ENCODE assay signal across 8 cellular contexts in the genomic region with DNA sequence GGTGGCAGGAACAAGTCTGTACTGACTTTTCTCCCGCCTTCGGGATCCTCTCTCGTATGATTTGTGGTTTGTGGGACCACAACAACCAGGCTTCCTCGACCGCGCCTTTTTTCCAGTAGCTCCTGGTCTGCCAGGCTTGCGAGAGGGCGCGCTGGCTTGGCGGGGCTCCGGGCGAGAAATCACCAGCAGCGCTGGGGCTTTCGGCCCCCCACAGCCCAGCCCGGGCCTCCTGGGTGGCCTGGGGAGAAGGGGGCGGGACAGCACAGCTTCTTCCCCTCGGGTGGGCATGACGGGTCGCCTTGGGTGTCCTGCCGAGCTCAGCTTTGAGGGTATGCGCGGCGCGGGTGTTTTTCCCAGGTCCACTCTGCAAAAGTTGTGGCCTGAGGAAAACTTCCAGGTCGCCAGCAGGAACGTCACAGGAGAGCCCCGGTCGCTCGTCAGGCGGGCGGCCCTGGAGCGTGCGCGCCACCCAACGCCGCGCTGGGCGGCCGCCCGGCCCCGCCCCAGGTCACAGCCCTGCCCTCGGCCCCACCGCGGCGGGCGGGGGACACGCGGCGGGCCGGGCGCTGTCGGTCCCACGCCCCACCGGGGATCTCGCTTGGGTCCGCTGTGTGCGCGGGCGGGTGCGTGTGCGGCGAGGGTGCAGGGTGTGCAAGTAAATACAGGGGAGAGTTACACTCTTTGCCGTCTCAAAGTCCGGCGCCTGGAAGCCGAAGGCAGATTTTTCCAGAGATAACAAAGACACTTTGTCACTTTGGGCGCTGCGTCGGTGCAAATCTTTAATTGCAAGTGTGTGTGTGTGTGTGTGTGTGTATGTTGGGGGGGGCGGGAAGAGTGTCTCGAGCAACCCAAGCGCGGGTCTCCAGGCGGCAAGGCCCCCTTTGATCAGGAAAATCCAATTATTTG. TPM values are rescaled to one million over a fixed set of nuclear protein-coding genes. Genes with fewer than 3 reads are reported as not detected.
DNase-seq lines count a peak whose midpoint lies in the region; ATAC-seq and TF ChIP-seq lines count a peak whose summit lies in the region.

No MANE protein-coding gene starts in this region.

- DNase-seq in AG08395 (ENCODE audit: low spot score) (peak; percentile 20), GM23248 (peak; percentile 22), nephron progenitor cell (peak; percentile 65), putamen (ENCODE audit: low spot score) (no peak)
- no peak for DNase-seq in central memory CD4-positive, alpha-beta T cell

- no peak overlapping the region for H3K9ac ChIP-seq in GM23248

- ATAC-seq in GM18517 (IDR thresholded peaks at IDR 0.05; ENCODE audit: unreplicated experiment) = no peak

- H3K9me3 ChIP-seq in GM23248 (ENCODE audit: low read depth) (no peaks in the 10 kb centered on the region), esophagus (ENCODE audit: control insufficient read depth in 2 of 2, insufficient read depth in 1 of 2, low read depth in 1 of 2, low read length in 1 of 2) (peaks cover 3 to 6% of the 10 kb centered on the region in 2 donors)

- WGBS in GM23248 (ENCODE audit: low coverage in 1 of 2, low lambda C conversion rate in 2 of 2, missing lambda C conversion rate in 2 of 2), 2 experiments = 2 to 3% methylated on average over 49 to 74 of the region's 74 CpGs
- WGBS in esophagus, 2 donors = 0 to 1% methylated on average over 73 to 74 of the region's 74 CpGs

- peak overlapping the region; percentile 59 for H3K4me2 ChIP-seq in GM23248 (ENCODE audit: unreplicated experiment)

- H3K4me1 ChIP-seq in GM23248 (ENCODE audit: insufficient read depth) (no peaks in the 10 kb centered on the region), esophagus (ENCODE audit: control insufficient read depth in 2 of 2, insufficient read depth in 2 of 2, low read length in 1 of 2) (peaks cover 16 to 19% of the 10 kb centered on the region in 2 donors)

- no peaks in the 10 kb centered on the region for H3K9me3 Mint-ChIP-seq in nephron progenitor cell

- H3K27ac Mint-ChIP-seq in nephron progenitor cell = peak overlapping the region; percentile 80

- H3K36me3 ChIP-seq in GM23248 (ENCODE audit: low read depth) (no peaks in the 10 kb centered on the region), esophagus (ENCODE audit: control insufficient read depth in 2 of 2, insufficient read depth in 2 of 2, low read length in 1 of 2) (no peaks in the 10 kb centered on the region)

- no peaks in the 10 kb centered on the region for H4K20me1 ChIP-seq in GM23248 (ENCODE audit: insufficient read depth)

- peak overlapping the region; percentile 87 for H3K4me3 Mint-ChIP-seq in nephron progenitor cell

- peaks cover 47% of the 10 kb centered on the region for H3K4me1 Mint-ChIP-seq in nephron progenitor cell

- no peaks in the 10 kb centered on the region for H3K36me3 Mint-ChIP-seq in nephron progenitor cell (ENCODE audit: low read depth)

- H3K27ac ChIP-seq in GM23248 (no peak overlapping the region), VCaP (peak overlapping the region; percentile 60), esophagus (ENCODE audit: low read depth in 2 of 2, low read length in 1 of 2) (no peak overlapping the region)

- H3K4me3 ChIP-seq in GM23248 (peak overlapping the region; percentile 64), esophagus (ENCODE audit: low read depth in 1 of 2, low read length in 2 of 2) (peak overlapping the region; percentile 57 to 71)

- no peaks in the 10 kb centered on the region for H3F3A ChIP-seq in GM23248 (ENCODE audit: insufficient read depth)

- H3K27me3 Mint-ChIP-seq in nephron progenitor cell (ENCODE audit: low read depth, poor library complexity) = peaks cover 22% of the 10 kb centered on the region

- H3K9me2 ChIP-seq in GM23248 (ENCODE audit: insufficient read depth) = no peaks in the 10 kb centered on the region

- TF ChIP-seq CTCF in VCaP (conservative IDR thresholded peaks at IDR 0.05) = no peak
- TF ChIP-seq CTCF in nephron progenitor cell (IDR thresholded peaks at IDR 0.05) = no peak

- peaks cover 84% of the 10 kb centered on the region for H3K27me3 ChIP-seq in GM23248 (replicated peaks; ENCODE audit: insufficient read depth)
- peaks cover 0 to 25% of the 10 kb centered on the region in 2 donors for H3K27me3 ChIP-seq in esophagus (ENCODE audit: control insufficient read depth in 1 of 2, insufficient read depth in 2 of 2, low read length in 2 of 2)

- H3K79me2 ChIP-seq in GM23248 (ENCODE audit: insufficient read depth) = no peaks in the 10 kb centered on the region

- peak overlapping the region; percentile 56; the same call in 1 of the 2 replicates for H2AFZ ChIP-seq in GM23248

- in situ Hi-C loops in GM23248 (cut with MboI) = no loop called here

RNA-seq across cellular contexts. Expression of gene SP5, which starts 0.7 kb away (rescaled TPM):
- not detected in 2 replicates for total RNA-seq in GM23248 (2014; rRNA removed; shearing (Covaris generic))
- polyA plus RNA-seq in GM23248 (2016; fragmentation: Nextera tagmentation; extraction: Ambion mirVana) = not detected in 2 replicates
- under 1 TPM; 0.43 to 0.54 TPM for polyA plus RNA-seq in esophagus

RNA-seq across cellular contexts. Expression of gene ERICH2, which starts 55.8 kb away (rescaled TPM):
- total RNA-seq in GM23248 (2014; rRNA removed; shearing (Covaris generic)) = not detected in 2 replicates
- polyA plus RNA-seq in GM23248 (2016; fragmentation: Nextera tagmentation; extraction: Ambion mirVana) (not detected in 2 replicates), esophagus (under 1 TPM in 1 of 2 donors, not detected in 1; 0.32 TPM)

Comparison
In these comparisons a context has a peak if more than half of its experiments do, and no peak if none do; other contexts are left out.
1. DNase-seq: peak in AG08395 (single experiment), GM23248 (single experiment) and nephron progenitor cell (single experiment); none in putamen (single experiment) and central memory CD4-positive, alpha-beta T cell (single experiment).